Comparison of ENCODE assay signal across 23 cellular contexts in genomic region chrX:153517941-153518834, GRCh38. TPM values are rescaled to one million over a fixed set of nuclear protein-coding genes. Genes with fewer than 3 reads are reported as not detected.
DNase-seq lines count a peak whose midpoint lies in the region; ATAC-seq and TF ChIP-seq lines count a peak whose summit lies in the region.
"Had no signal": no experiment of that assay in that cellular context is flagged by ENCODE, and none has a peak within 500 bp of the region (broad histone marks: within the 10 kb centered on the region; RNA-seq: fewer than 3 reads in every experiment).

No MANE protein-coding gene starts in this region.

- H3K14ac ChIP-seq in neuronal stem cell (ENCODE audit: low read length) = no peak overlapping the region

- WGBS in SK-N-SH (ENCODE audit: low lambda C conversion rate) = 36% methylated on average over 12 of the region's 71 CpGs
- WGBS in iPS DF 6.9 (ENCODE audit: insufficient coverage, insufficient read length) = no CpG with 5 or more reads among the region's 71 CpGs
- no CpG with 5 or more reads among the region's 71 CpGs for WGBS in neuronal stem cell (ENCODE audit: extremely low coverage in 2 of 2, insufficient read length in 2 of 2, insufficient replicate concordance in 1 of 2), 2 donors

- CTCF ChIA-PET in SK-N-SH (lab: Yijun Ruan, JAX) = interaction anchor here (4.3 kb wide), 1 partner anchor 11 kb away, joined by 23 read pairs; no protein-coding TSS in a partner anchor
- CTCF ChIA-PET in OCI-LY7 (lab: Charles Lee; ENCODE audit: unreplicated experiment) = no interaction called here

- H3K4me3 ChIP-seq in SK-N-SH (ENCODE audit: low read depth in 2 of 2, low read length in 1 of 2) (peak overlapping the region in 1 of 2 experiments; percentile 37; a peak in 2 of 4 replicates), NT2/D1 (ENCODE audit: insufficient read length, low read depth) (peak overlapping the region; percentile 32), iPS DF 6.9 (ENCODE audit: low read length) (peak overlapping the region; percentile 56; the same call in 1 of the 2 replicates), neuronal stem cell (ENCODE audit: low read length in 2 of 2) (peak overlapping the region in 1 of 2 donors; percentile 74), OCI-LY7 (ENCODE audit: low read depth, low read length, poor library complexity, severe bottlenecking) (no peak overlapping the region)
- H3K4me3 ChIP-seq: right atrium auricular region, thyroid gland had no signal

- H2BK12ac ChIP-seq in neuronal stem cell (ENCODE audit: low read length) = no peak overlapping the region

- POLR2A ChIA-PET in SK-N-SH (lab: Yijun Ruan, JAX) = no interaction called here
- POLR2A ChIA-PET in OCI-LY7 (lab: Charles Lee) = no interaction called here

- peaks cover 4% of the 10 kb centered on the region for H3F3A ChIP-seq in SK-N-SH (replicated peaks; ENCODE audit: insufficient read depth)

- H2AK5ac ChIP-seq in neuronal stem cell (ENCODE audit: low read depth, low read length) = no peak overlapping the region

- H3K27me3 ChIP-seq in SK-N-SH (ENCODE audit: insufficient read depth) = peaks cover 25% of the 10 kb centered on the region; the same call in 1 of the 2 replicates
- H3K27me3 ChIP-seq in NT2/D1 (ENCODE audit: insufficient read depth, insufficient read length) = peaks cover 41% of the 10 kb centered on the region
- H3K27me3 ChIP-seq in iPS DF 6.9 (ENCODE audit: control insufficient read depth, insufficient read depth, low read length) = peaks cover 24% of the 10 kb centered on the region; the same call in 1 of the 2 replicates
- peaks cover 0 to 82% (median 36%) of the 10 kb centered on the region in 3 experiments for H3K27me3 ChIP-seq in neuronal stem cell (ENCODE audit: control insufficient read depth in 3 of 3, insufficient read depth in 3 of 3, low read depth in 1 of 3, low read length in 3 of 3)
- H3K27me3 ChIP-seq: thyroid gland had no signal

- no peak overlapping the region for H3K23ac ChIP-seq in neuronal stem cell (ENCODE audit: low read depth, low read length, poor library complexity)

- H3K9me2 ChIP-seq in SK-N-SH (no peaks in the 10 kb centered on the region), OCI-LY7 (ENCODE audit: insufficient read depth, low read length) (no peaks in the 10 kb centered on the region)

- H2BK120ac ChIP-seq in neuronal stem cell (ENCODE audit: low read depth, low read length) = no peak overlapping the region

- no peak overlapping the region for H3K18ac ChIP-seq in neuronal stem cell (ENCODE audit: low read length)

- H3K4me1 ChIP-seq in SK-N-SH (ENCODE audit: control insufficient read depth in 1 of 2, insufficient read depth in 2 of 2, low read depth in 1 of 2, low read length in 1 of 2) (peaks cover 0 to 28% of the 10 kb centered on the region in 2 experiments; a peak in 3 of 4 replicates), NT2/D1 (ENCODE audit: insufficient read depth, insufficient read length) (no peaks in the 10 kb centered on the region), iPS DF 6.9 (ENCODE audit: control insufficient read depth, insufficient read depth, low read length) (no peaks in the 10 kb centered on the region), neuronal stem cell (ENCODE audit: control insufficient read depth in 2 of 2, insufficient read depth in 1 of 2, low read depth in 1 of 2, low read length in 2 of 2) (no peaks in the 10 kb centered on the region), OCI-LY7 (ENCODE audit: insufficient read depth, low read length, poor library complexity, severe bottlenecking) (no peaks in the 10 kb centered on the region)
- H3K4me1 ChIP-seq: right atrium auricular region, thyroid gland had no signal

- H3K36me3 ChIP-seq in SK-N-SH (replicated peaks in 1 of 2; ENCODE audit: control insufficient read depth in 1 of 2, insufficient read depth in 2 of 2, low read length in 1 of 2) = no peaks in the 10 kb centered on the region
- H3K36me3 ChIP-seq in NT2/D1 (ENCODE audit: insufficient read depth, insufficient read length, low read length) = no peaks in the 10 kb centered on the region
- no peaks in the 10 kb centered on the region for H3K36me3 ChIP-seq in iPS DF 6.9 (ENCODE audit: control insufficient read depth, insufficient read depth, low read length)
- H3K36me3 ChIP-seq in neuronal stem cell (replicated peaks in 1 of 2; ENCODE audit: control insufficient read depth in 2 of 2, insufficient read depth in 2 of 2, low read length in 2 of 2) = no peaks in the 10 kb centered on the region
- no peaks in the 10 kb centered on the region for H3K36me3 ChIP-seq in OCI-LY7 (ENCODE audit: insufficient read depth, low read length)
- H3K36me3 ChIP-seq: neutrophil, right atrium auricular region, thyroid gland had no signal

- no peak overlapping the region for H4K91ac ChIP-seq in neuronal stem cell (ENCODE audit: low read depth, low read length, poor library complexity)

- no peak overlapping the region for H2AFZ ChIP-seq in SK-N-SH (ENCODE audit: low read depth)
- no peak overlapping the region for H2AFZ ChIP-seq in neuronal stem cell (ENCODE audit: low read length)
- no peak overlapping the region for H2AFZ ChIP-seq in OCI-LY7 (ENCODE audit: low read length)

- no TSS peak for BruUV-seq in OCI-LY7 (replicated peaks; lab: Mats Ljungman, UMichigan)

- no peak overlapping the region for H3K9ac ChIP-seq in SK-N-SH
- H3K9ac ChIP-seq in NT2/D1 (ENCODE audit: insufficient read length, low read depth) = no peak overlapping the region
- H3K9ac ChIP-seq in neuronal stem cell (ENCODE audit: low read depth, low read length, poor library complexity) = no peak overlapping the region

- no peaks in the 10 kb centered on the region for H3K79me1 ChIP-seq in neuronal stem cell (ENCODE audit: low read depth, low read length)

- no peak overlapping the region for H4K8ac ChIP-seq in neuronal stem cell (ENCODE audit: low read depth, low read length)

- no peak overlapping the region for H2BK5ac ChIP-seq in neuronal stem cell (ENCODE audit: low read length)

- H3K27ac ChIP-seq in SK-N-SH (ENCODE audit: low read depth in 2 of 2, low read length in 1 of 2) (peak overlapping the region in 1 of 2 experiments; percentile 11; a peak in 1 of 4 replicates), iPS DF 6.9 (ENCODE audit: low read length) (no peak overlapping the region), neuronal stem cell (replicated peaks; ENCODE audit: low read length) (no peak overlapping the region), OCI-LY7 (ENCODE audit: low read depth, low read length, poor library complexity, severe bottlenecking) (no peak overlapping the region)
- H3K27ac ChIP-seq: neutrophil, right atrium auricular region, thyroid gland had no signal

- TF ChIP-seq EP300 in SK-N-SH (IDR thresholded peaks at IDR 0.05; ENCODE audit: borderline replicate concordance in 1 of 2, low read depth in 1 of 2, low read length in 1 of 2) = no peak

- H3K79me2 ChIP-seq in SK-N-SH (ENCODE audit: insufficient read depth) (no peaks in the 10 kb centered on the region), OCI-LY7 (ENCODE audit: insufficient read depth, low read depth, low read length) (no peaks in the 10 kb centered on the region)

- DNase-seq in SK-N-SH = peak; percentile 70
- no peak for DNase-seq in NT2/D1 (ENCODE audit: low read depth, low spot score)
- no peak for DNase-seq in iPS DF 6.9 (ENCODE audit: low read depth, low spot score)
- DNase-seq in neuronal stem cell (ENCODE audit: low spot score) = no peak
- DNase-seq in medulla oblongata (ENCODE audit: extremely low spot score) = no peak
- DNase-seq in OCI-LY7 (ENCODE audit: low spot score) = no peak
- DNase-seq: amygdala; CD4-positive, CD25-positive, alpha-beta regulatory T cell; effector memory CD4-positive, alpha-beta T cell; MM.1S; NCI-H187; SHP77; thyroid gland had no signal

- no peak overlapping the region for H3K4me2 ChIP-seq in SK-N-SH
- H3K4me2 ChIP-seq in neuronal stem cell (ENCODE audit: insufficient read depth, low read length, poor library complexity, severe bottlenecking) = peak overlapping the region; percentile 57
- H3K4me2 ChIP-seq in OCI-LY7 (ENCODE audit: low read length) = no peak overlapping the region

- no peaks in the 10 kb centered on the region for H4K20me1 ChIP-seq in SK-N-SH (ENCODE audit: insufficient read depth)
- no peaks in the 10 kb centered on the region for H4K20me1 ChIP-seq in OCI-LY7 (ENCODE audit: insufficient read depth, low read length)

- ATAC-seq in SK-N-SH treated with all-trans-retinoic acid at 6 μM for 48 hours = no peak
- ATAC-seq in HG02840 (IDR thresholded peaks at IDR 0.05; ENCODE audit: low FRiP score, unreplicated experiment) = no peak
- ATAC-seq: activated T-helper 17 cell treated with anti-CD3 and anti-CD28 coated beads, Interleukin-2, amount 50 U/mL, for 72 hours; stimulated activated effector memory CD8-positive, alpha-beta T cell treated with anti-CD3 and anti-CD28 coated beads, Interleukin-12 subunit alpha, Interleukin-12 subunit beta, amount 100 ng/mL, for 72 hours had no signal

- H3K4ac ChIP-seq in neuronal stem cell (ENCODE audit: low read length) = no peak overlapping the region

- intact Hi-C loops in OCI-LY7 (cut with micrococcal nuclease; ENCODE audit: unreplicated experiment) = no loop called here

- H2BK15ac ChIP-seq in neuronal stem cell (ENCODE audit: low read length) = no peak overlapping the region

- no peak for TF ChIP-seq RAD21 in SK-N-SH (IDR thresholded peaks at IDR 0.05; ENCODE audit: low read length)

- TF ChIP-seq CTCF in SK-N-SH (IDR thresholded peaks at IDR 0.05) = no peak
- no peak for TF ChIP-seq CTCF in OCI-LY7 (conservative IDR thresholded peaks at IDR 0.05; ENCODE audit: low read length)

- H3K9me3 ChIP-seq in SK-N-SH (no peaks in the 10 kb centered on the region), NT2/D1 (ENCODE audit: insufficient read depth, low read length) (no peaks in the 10 kb centered on the region), iPS DF 6.9 (ENCODE audit: control insufficient read depth, insufficient read depth, low read length) (no peaks in the 10 kb centered on the region), neuronal stem cell (replicated peaks in 1 of 2; ENCODE audit: control insufficient read depth in 2 of 2, insufficient read depth in 1 of 2, low read depth in 1 of 2, low read length in 2 of 2) (no peaks in the 10 kb centered on the region), OCI-LY7 (ENCODE audit: low read length) (no peaks in the 10 kb centered on the region)
- H3K9me3 ChIP-seq: neutrophil, right atrium auricular region, thyroid gland had no signal

RNA-seq across cellular contexts. Expression of gene ATP2B3, which starts 0.7 kb away (rescaled TPM):
- polyA plus RNA-seq in SK-N-SH (2012; rRNA removed) = 0.16 and 0.18 TPM in 2 replicates
- 0.06 and 0.41 TPM in 2 replicates for polyA plus RNA-seq in SK-N-SH (2012; cell fraction: cytosol; rRNA removed)
- polyA plus RNA-seq in SK-N-SH (2012; cell fraction: nucleus; rRNA removed) = 0.38 and 0.42 TPM in 2 replicates
- 0.49 TPM for polyA plus RNA-seq in neuronal stem cell (2013, experiment 1 of 2)
- 0.48 TPM for polyA plus RNA-seq in neuronal stem cell (2013, experiment 2 of 2)
- total RNA-seq in OCI-LY7 (2014; rRNA removed; shearing (Covaris generic)) = not detected in 2 replicates
- total RNA-seq in OCI-LY7 (2022) = not detected in 2 replicates
- total RNA-seq: activated T-helper 17 cell treated with anti-CD3 and anti-CD28 coated beads, Interleukin-2, amount 50 U/mL, for 72 hours; CD4-positive, CD25-positive, alpha-beta regulatory T cell; kidney epithelial cell; mesenteric fat pad; NCI-H460; right atrium auricular region; thyroid gland had no signal
- polyA plus RNA-seq: CD4-positive, CD25-positive, alpha-beta regulatory T cell; IgD-negative memory B cell had no signal

RNA-seq across cellular contexts. Expression of gene BGN, which starts 23.4 kb away (rescaled TPM):
- polyA plus RNA-seq in SK-N-SH (2012; rRNA removed) = 15.2 and 28.9 TPM in 2 replicates
- polyA plus RNA-seq in SK-N-SH (2012; cell fraction: cytosol; rRNA removed) = 15.1 and 23.4 TPM in 2 replicates
- polyA plus RNA-seq in SK-N-SH (2012; cell fraction: nucleus; rRNA removed) = 14.3 and 14.9 TPM in 2 replicates
- 3.8 TPM for polyA plus RNA-seq in neuronal stem cell (2013, experiment 1 of 2)
- 4.3 TPM for polyA plus RNA-seq in neuronal stem cell (2013, experiment 2 of 2)
- not detected in 2 replicates for total RNA-seq in OCI-LY7 (2014; rRNA removed; shearing (Covaris generic))
- total RNA-seq in OCI-LY7 (2022) = not detected in 2 replicates
- total RNA-seq: activated T-helper 17 cell treated with anti-CD3 and anti-CD28 coated beads, Interleukin-2, amount 50 U/mL, for 72 hours; CD4-positive, CD25-positive, alpha-beta regulatory T cell had no signal
- polyA plus RNA-seq: CD4-positive, CD25-positive, alpha-beta regulatory T cell; IgD-negative memory B cell had no signal

RNA-seq across cellular contexts. Expression of gene HAUS7, which starts 47.8 kb away (rescaled TPM):
- 27.1 and 39.7 TPM in 2 replicates for polyA plus RNA-seq in SK-N-SH (2012; rRNA removed)
- 14.1 and 18.8 TPM in 2 replicates for polyA plus RNA-seq in SK-N-SH (2012; cell fraction: cytosol; rRNA removed)
- 110 and 150 TPM in 2 replicates for polyA plus RNA-seq in SK-N-SH (2012; cell fraction: nucleus; rRNA removed)
- polyA plus RNA-seq in neuronal stem cell (2013, experiment 1 of 2) = 19.4 TPM
- polyA plus RNA-seq in neuronal stem cell (2013, experiment 2 of 2) = 20.0 TPM
- total RNA-seq in OCI-LY7 (2014; rRNA removed; shearing (Covaris generic)) = 42.5 and 60.3 TPM in 2 replicates
- total RNA-seq in OCI-LY7 (2022) = 35.7 and 47.9 TPM in 2 replicates
